22 cellular contexts compared by ENCODE assay signal in genomic region chr15:84398763-84399701, GRCh38.
DNase-seq lines count a peak whose midpoint lies in the region; ATAC-seq and TF ChIP-seq lines count a peak whose summit lies in the region.
"Had no signal": no experiment of that assay in that cellular context is flagged by ENCODE, and none has a peak within 500 bp of the region (broad histone marks: within the 10 kb centered on the region; RNA-seq: fewer than 3 reads in every experiment).

No MANE protein-coding gene starts in this region.

- no peaks in the 10 kb centered on the region for H3K9me3 Mint-ChIP-seq in activated CD4-positive, alpha-beta T cell treated with anti-CD3 and anti-CD28 coated beads for 36 hours (ENCODE audit: low read depth)
- H3K9me3 Mint-ChIP-seq: activated T-helper 17 cell treated with anti-CD3 and anti-CD28 coated beads, Interleukin-2, amount 50 U/mL, for 72 hours had no signal

- no peak for TF ChIP-seq CTCF in HEK293 (tag by site-specific recombination; IDR thresholded peaks at IDR 0.05)
- TF ChIP-seq CTCF in ovary (IDR thresholded peaks at IDR 0.05): no peak

- H3K4me3 ChIP-seq in HEK293 (ENCODE audit: low read depth, low read length): no peak overlapping the region
- no peak overlapping the region for H3K4me3 ChIP-seq in ovary
- H3K4me3 ChIP-seq: adrenal gland, BLaER1, GM23248, SJCRH30, uterus had no signal

- intact Hi-C loops in activated CD4-positive, alpha-beta T cell treated with anti-CD3 and anti-CD28 coated beads for 36 hours (cut with DNase I, micrococcal nuclease): no loop called here
- intact Hi-C loops in ovary (cut with DNase I): no loop called here

- H3K36me3 ChIP-seq in HEK293 (ENCODE audit: control insufficient read depth in 2 of 2, insufficient read depth in 1 of 2, low read length in 2 of 2) (peaks cover 0 to 9% of the 10 kb centered on the region in 2 experiments; a peak in 1 of 3 replicates), ovary (no peaks in the 10 kb centered on the region)
- H3K36me3 ChIP-seq: adrenal gland, BLaER1, SJCRH30, uterus had no signal

- H3K4me1 ChIP-seq in HEK293 (ENCODE audit: control insufficient read depth, insufficient read depth, low read length) (no peaks in the 10 kb centered on the region), ovary (ENCODE audit: insufficient read depth) (no peaks in the 10 kb centered on the region)
- H3K4me1 ChIP-seq: adrenal gland, BLaER1, SJCRH30, uterus had no signal

- H3K27me3 ChIP-seq in ovary: no peaks in the 10 kb centered on the region
- H3K27me3 ChIP-seq: adrenal gland, BLaER1, SJCRH30, uterus had no signal

- no peak for TF ChIP-seq POLR2A in ovary (IDR thresholded peaks at IDR 0.05)

- 84 to 90% (median 88%) methylated on average over 38 to 42 of the region's 42 CpGs for WGBS in ovary, 3 donors

- H3K27me3 Mint-ChIP-seq in activated CD4-positive, alpha-beta T cell treated with anti-CD3 and anti-CD28 coated beads for 36 hours: peaks cover 2% of the 10 kb centered on the region

- H3K27ac ChIP-seq in HEK293 (ENCODE audit: extremely low read depth, low read depth, low read length) (no peak overlapping the region), ovary (no peak overlapping the region)
- H3K27ac ChIP-seq: adrenal gland, BLaER1, GM23248, SJCRH30, uterus had no signal

- POLR2A ChIA-PET in activated CD4-positive, alpha-beta T cell treated with anti-CD3 and anti-CD28 coated beads for 36 hours (lab: Charles Lee): no interaction called here
- POLR2A ChIA-PET in HEK293 (lab: Yijun Ruan, JAX): no interaction called here

- CTCF ChIA-PET in activated CD4-positive, alpha-beta T cell treated with anti-CD3 and anti-CD28 coated beads for 36 hours (lab: Charles Lee): no interaction called here
- CTCF ChIA-PET in HEK293 (lab: Yijun Ruan, JAX): no interaction called here

- peak; percentile 4 for DNase-seq in activated CD4-positive, alpha-beta T cell treated with anti-CD3 and anti-CD28 coated beads for 1 hour
- no peak for DNase-seq in activated CD4-positive, alpha-beta T cell treated with anti-CD3 and anti-CD28 coated beads for 36 hours
- DNase-seq in iPS-NIHi11 (ENCODE audit: low spot score) (peak; percentile 45), ovary (peak in 3 of 5 donors; percentile 8 to 34 (median 21)), MV-4-11 (lab: John Stamatoyannopoulos, UW) (no peak)
- no peak for DNase-seq in stimulated activated CD4-positive, alpha-beta T cell treated with anti-CD3 and anti-CD28 coated beads, Interleukin-4, amount 100 ng/mL, for 4 hours
- DNase-seq: 8988T; dermis blood vessel endothelial cell; foreskin melanocyte; GM23248; NCI-H1436; NCI-H2171 treated with DMSO at 0.1 percent for 48 hours; NCI-H774; SJCRH30; stimulated activated naive CD4-positive, alpha-beta T cell treated with Interleukin-2 at 50 U/mL for 16 hours had no signal

- no peak for TF ChIP-seq EP300 in ovary (IDR thresholded peaks at IDR 0.05)

- H3K9me3 ChIP-seq in HEK293 (ENCODE audit: control insufficient read depth, insufficient read depth, low read depth, low read length): no peaks in the 10 kb centered on the region
- no peaks in the 10 kb centered on the region for H3K9me3 ChIP-seq in ovary
- H3K9me3 ChIP-seq: adrenal gland, BLaER1, SJCRH30, uterus had no signal

- no peak overlapping the region for H3K4me3 Mint-ChIP-seq in activated CD4-positive, alpha-beta T cell treated with anti-CD3 and anti-CD28 coated beads for 36 hours
- H3K4me3 Mint-ChIP-seq: activated T-helper 17 cell treated with anti-CD3 and anti-CD28 coated beads, Interleukin-2, amount 50 U/mL, for 72 hours had no signal

- H3K27ac Mint-ChIP-seq in activated CD4-positive, alpha-beta T cell treated with anti-CD3 and anti-CD28 coated beads for 36 hours: no peak overlapping the region
- H3K27ac Mint-ChIP-seq: activated T-helper 17 cell treated with anti-CD3 and anti-CD28 coated beads, Interleukin-2, amount 50 U/mL, for 72 hours had no signal

- no peaks in the 10 kb centered on the region for H3K36me3 Mint-ChIP-seq in activated CD4-positive, alpha-beta T cell treated with anti-CD3 and anti-CD28 coated beads for 36 hours (ENCODE audit: low read depth)

- ATAC-seq in activated CD4-positive, alpha-beta T cell treated with anti-CD3 and anti-CD28 coated beads for 36 hours: no peak
- no peak for ATAC-seq in GM18868 (IDR thresholded peaks at IDR 0.05; ENCODE audit: unreplicated experiment)
- ATAC-seq: activated T-helper 17 cell treated with anti-CD3 and anti-CD28 coated beads, Interleukin-2, amount 50 U/mL, for 72 hours; sciatic nerve had no signal

- no peaks in the 10 kb centered on the region for H3K4me1 Mint-ChIP-seq in activated CD4-positive, alpha-beta T cell treated with anti-CD3 and anti-CD28 coated beads for 36 hours
- H3K4me1 Mint-ChIP-seq: activated T-helper 17 cell treated with anti-CD3 and anti-CD28 coated beads, Interleukin-2, amount 50 U/mL, for 72 hours had no signal

TF ChIP-seq in HEK293, 187 proteins besides CTCF, POLR2A, EP300 and RAD21:
- TF ChIP-seq KLF1 (tag by site-specific recombination; IDR thresholded peaks at IDR 0.05) (peak; percentile 91), ZNF580 (tag by site-specific recombination; IDR thresholded peaks at IDR 0.05) (no peak), KLF8 (tag by site-specific recombination; IDR thresholded peaks at IDR 0.05) (peak; percentile 57; the same call in 1 of the 2 replicates)

Comparison
In these comparisons a context has a peak if more than half of its experiments do, and no peak if none do; other contexts are left out.
1. DNase-seq: peak in activated CD4-positive, alpha-beta T cell treated with anti-CD3 and anti-CD28 coated beads for 1 hour (single experiment), iPS-NIHi11 (single experiment) and ovary (3 of 5); none in activated CD4-positive, alpha-beta T cell treated with anti-CD3 and anti-CD28 coated beads for 36 hours (single experiment), stimulated activated CD4-positive, alpha-beta T cell treated with anti-CD3 and anti-CD28 coated beads, Interleukin-4, amount 100 ng/mL, for 4 hours (0 of 2) and MV-4-11 (single experiment).